Comparison of ENCODE assay signal across 17 cellular contexts in genomic region chr4:75135068-75135825, GRCh38.
DNase-seq lines count a peak whose midpoint lies in the region; ATAC-seq lines count a peak whose summit lies in the region.
"Had no signal": no experiment of that assay in that cellular context is flagged by ENCODE, and none has a peak within 500 bp of the region (broad histone marks: within the 10 kb centered on the region; RNA-seq: fewer than 3 reads in every experiment).

No MANE protein-coding gene starts in this region.

- H3K27me3 ChIP-seq in CD4-positive, alpha-beta memory T cell (ENCODE audit: insufficient read depth, low read length) = no peaks in the 10 kb centered on the region
- H3K27me3 ChIP-seq: SJSA1, spleen had no signal

- peaks cover 0 to 2% of the 10 kb centered on the region in 2 donors for H3K27me3 Mint-ChIP-seq in CD4-positive, alpha-beta memory T cell
- H3K27me3 Mint-ChIP-seq: activated CD4-positive, alpha-beta memory T cell treated with anti-CD3 and anti-CD28 coated beads, Interleukin-2, amount 10 ng/mL, durations not matched to agents 7 days and 5 days had no signal

- H3K27ac Mint-ChIP-seq in CD4-positive, alpha-beta memory T cell = no peak overlapping the region
- H3K27ac Mint-ChIP-seq: activated CD4-positive, alpha-beta memory T cell treated with anti-CD3 and anti-CD28 coated beads, Interleukin-2, amount 10 ng/mL, durations not matched to agents 7 days and 5 days; activated T-helper 2 cell treated with anti-CD3 and anti-CD28 coated beads, Interferon-gamma antibody, Interleukin-2, Interleukin-4, amounts not matched to agents 10 μg/mL and 5 μg/mL and 100 μg/mL, durations not matched to agents 14 hours and 24 hours and 36 hours had no signal

- no peak overlapping the region for H3K27ac ChIP-seq in CD4-positive, alpha-beta memory T cell (ENCODE audit: low read depth, low read length)
- H3K27ac ChIP-seq: SJSA1 had no signal

- peaks cover 0 to 4% (median 2%) of the 10 kb centered on the region in 8 donors for H3K9me3 Mint-ChIP-seq in CD4-positive, alpha-beta memory T cell
- H3K9me3 Mint-ChIP-seq: activated CD4-positive, alpha-beta memory T cell treated with anti-CD3 and anti-CD28 coated beads, Interleukin-2, amount 10 ng/mL, durations not matched to agents 7 days and 5 days; activated T-helper 2 cell treated with anti-CD3 and anti-CD28 coated beads, Interferon-gamma antibody, Interleukin-2, Interleukin-4, amounts not matched to agents 10 μg/mL and 5 μg/mL and 100 μg/mL, durations not matched to agents 14 hours and 24 hours and 36 hours had no signal

- ATAC-seq in GM19035 (IDR thresholded peaks at IDR 0.05; ENCODE audit: unreplicated experiment) (peak; percentile 72), HG02763 (IDR thresholded peaks at IDR 0.05; ENCODE audit: unreplicated experiment) (peak; percentile 67)

- no peaks in the 10 kb centered on the region for H3K4me1 ChIP-seq in CD4-positive, alpha-beta memory T cell (ENCODE audit: insufficient read depth, low read length)
- H3K4me1 ChIP-seq: SJSA1 had no signal

- H3K36me3 ChIP-seq in CD4-positive, alpha-beta memory T cell (ENCODE audit: insufficient read depth, low read length) = no peaks in the 10 kb centered on the region
- H3K36me3 ChIP-seq: SJSA1, spleen had no signal

- H3K4me3 Mint-ChIP-seq in CD4-positive, alpha-beta memory T cell = no peak overlapping the region
- H3K4me3 Mint-ChIP-seq: activated CD4-positive, alpha-beta memory T cell treated with anti-CD3 and anti-CD28 coated beads, Interleukin-2, amount 10 ng/mL, durations not matched to agents 7 days and 5 days had no signal

- CTCF ChIA-PET in CD4-positive, alpha-beta memory T cell (lab: Charles Lee; ENCODE audit: partially characterized antibody) = no interaction called here

- intact Hi-C loops in CD4-positive, alpha-beta memory T cell (cut with micrococcal nuclease) = no loop called here

- no peaks in the 10 kb centered on the region for H3K36me3 Mint-ChIP-seq in CD4-positive, alpha-beta memory T cell

- H3K4me3 ChIP-seq in CD4-positive, alpha-beta memory T cell (ENCODE audit: low read length in 2 of 2) = no peak overlapping the region
- H3K4me3 ChIP-seq: SJSA1, spleen had no signal

- no peaks in the 10 kb centered on the region for H3K4me1 Mint-ChIP-seq in CD4-positive, alpha-beta memory T cell
- H3K4me1 Mint-ChIP-seq: activated CD4-positive, alpha-beta memory T cell treated with anti-CD3 and anti-CD28 coated beads, Interleukin-2, amount 10 ng/mL, durations not matched to agents 7 days and 5 days had no signal

- H3K9me3 ChIP-seq in CD4-positive, alpha-beta memory T cell (ENCODE audit: control insufficient read depth in 1 of 2, low read length in 2 of 2) = no peaks in the 10 kb centered on the region
- H3K9me3 ChIP-seq: SJSA1, spleen had no signal

- POLR2A ChIA-PET in CD4-positive, alpha-beta memory T cell (lab: Charles Lee; ENCODE audit: partially characterized antibody) = no interaction called here

- DNase-seq in DMS79 treated with DMSO at 0.1 percent for 48 hours (lab: John Stamatoyannopoulos, UW) (peak; percentile 64), NCI-H1436 (lab: John Stamatoyannopoulos, UW) (peak; percentile 27), HK-2 (ENCODE audit: unreplicated experiment) (no peak), SIG-M5 treated with dmso at 0.1 percent for 504 hours (lab: John Stamatoyannopoulos, UW; ENCODE audit: unreplicated experiment) (no peak), DMS114 treated with DMSO at 0.1 percent for 48 hours (lab: John Stamatoyannopoulos, UW; ENCODE audit: unreplicated experiment) (no peak)
- no peak for DNase-seq in CD4-positive, alpha-beta memory T cell
- DNase-seq: ACHN; activated CD4-positive, alpha-beta memory T cell treated with anti-CD3 and anti-CD28 coated beads, Interleukin-2, amount 10 ng/mL, durations not matched to agents 7 days and 5 days; anterior cingulate cortex; COR-L47; NCI-H187 treated with DMSO at 0.1 percent for 48 hours; NCI-H82; spleen had no signal

Comparison
In these comparisons a context has a peak if more than half of its experiments do, and no peak if none do; other contexts are left out.
1. DNase-seq: peak in DMS79 treated with DMSO at 0.1 percent for 48 hours (single experiment) and NCI-H1436 (single experiment); none in CD4-positive, alpha-beta memory T cell (0 of 5), HK-2 (single experiment), SIG-M5 treated with dmso at 0.1 percent for 504 hours (single experiment) and DMS114 treated with DMSO at 0.1 percent for 48 hours (single experiment).